In genomic region chr17:8185580-8186445, GRCh38 we compare ENCODE assay signal across 8 cellular contexts. TPM values are rescaled to one million over a fixed set of nuclear protein-coding genes. Genes with fewer than 3 reads are reported as not detected.
DNase-seq lines count a peak whose midpoint lies in the region; ATAC-seq, FAIRE-seq and TF ChIP-seq lines count a peak whose summit lies in the region.

No MANE protein-coding gene starts in this region.

- H3K4me3 ChIP-seq in fibroblast of the aortic adventitia (ENCODE audit: low read depth, low read length): peak overlapping the region; percentile 94

- no peaks in the 10 kb centered on the region for H3K9me3 Mint-ChIP-seq in activated T-helper 1 cell treated with anti-CD3 and anti-CD28 coated beads, Interleukin-12 subunit alpha, Interleukin-12 subunit beta, Interleukin-2, Interleukin-4 antibody, amounts not matched to agents 30 ng/mL and 10 ng/mL and 1 ng/mL, durations not matched to agents 14 hours and 24 hours and 36 hours
- H3K9me3 Mint-ChIP-seq in natural killer cell treated with Interleukin-12 subunit alpha and Interleukin-12 subunit beta and Interleukin-15 and Interleukin-18, amount 100 ng/mL, for 72 hours: no peaks in the 10 kb centered on the region

- H3K27me3 Mint-ChIP-seq in activated T-helper 1 cell treated with anti-CD3 and anti-CD28 coated beads, Interleukin-12 subunit alpha, Interleukin-12 subunit beta, Interleukin-2, Interleukin-4 antibody, amounts not matched to agents 30 ng/mL and 10 ng/mL and 1 ng/mL, durations not matched to agents 14 hours and 24 hours and 36 hours (ENCODE audit: insufficient read depth): peaks cover 5% of the 10 kb centered on the region
- H3K27me3 Mint-ChIP-seq in natural killer cell treated with Interleukin-12 subunit alpha and Interleukin-12 subunit beta and Interleukin-15 and Interleukin-18, amount 100 ng/mL, for 72 hours: no peaks in the 10 kb centered on the region

- DNase-seq in DMS79 (lab: John Stamatoyannopoulos, UW) (peak; percentile 42), RCC 7860 (ENCODE audit: low spot score) (peak; percentile 72), fibroblast of the aortic adventitia (ENCODE audit: low read depth) (peak; percentile 70)
- peak; percentile 82 for DNase-seq in activated T-helper 1 cell treated with anti-CD3 and anti-CD28 coated beads, Interleukin-12 subunit alpha, Interleukin-12 subunit beta, Interleukin-2, Interleukin-4 antibody, amounts not matched to agents 30 ng/mL and 10 ng/mL and 1 ng/mL, durations not matched to agents 14 hours and 24 hours and 36 hours (ENCODE audit: low spot score)
- peak; percentile 90 for DNase-seq in natural killer cell treated with Interleukin-12 subunit alpha and Interleukin-12 subunit beta and Interleukin-15 and Interleukin-18, amount 100 ng/mL, for 72 hours (ENCODE audit: low spot score)
- peak; percentile 76 to 94 (median 80) for DNase-seq in stimulated activated naive CD4-positive, alpha-beta T cell (lab: John Stamatoyannopoulos, UW)

- intact Hi-C loops in activated T-helper 1 cell treated with anti-CD3 and anti-CD28 coated beads, Interleukin-12 subunit alpha, Interleukin-12 subunit beta, Interleukin-2, Interleukin-4 antibody, amounts not matched to agents 30 ng/mL and 10 ng/mL and 1 ng/mL, durations not matched to agents 14 hours and 24 hours and 36 hours (cut with micrococcal nuclease): loop anchor here (1.0 to 2.0 kb wide), 3 partner anchors 13 to 60 kb away; no protein-coding TSS in a partner anchor

- H3K36me3 Mint-ChIP-seq in activated T-helper 1 cell treated with anti-CD3 and anti-CD28 coated beads, Interleukin-12 subunit alpha, Interleukin-12 subunit beta, Interleukin-2, Interleukin-4 antibody, amounts not matched to agents 30 ng/mL and 10 ng/mL and 1 ng/mL, durations not matched to agents 14 hours and 24 hours and 36 hours (ENCODE audit: low read depth): no peaks in the 10 kb centered on the region
- no peaks in the 10 kb centered on the region for H3K36me3 Mint-ChIP-seq in natural killer cell treated with Interleukin-12 subunit alpha and Interleukin-12 subunit beta and Interleukin-15 and Interleukin-18, amount 100 ng/mL, for 72 hours

- no peak overlapping the region for H3K27ac Mint-ChIP-seq in activated T-helper 1 cell treated with anti-CD3 and anti-CD28 coated beads, Interleukin-12 subunit alpha, Interleukin-12 subunit beta, Interleukin-2, Interleukin-4 antibody, amounts not matched to agents 30 ng/mL and 10 ng/mL and 1 ng/mL, durations not matched to agents 14 hours and 24 hours and 36 hours
- no peak overlapping the region for H3K27ac Mint-ChIP-seq in natural killer cell treated with Interleukin-12 subunit alpha and Interleukin-12 subunit beta and Interleukin-15 and Interleukin-18, amount 100 ng/mL, for 72 hours

- no peak for FAIRE-seq in RCC 7860 (lab: Jason Lieb, UNC)

- ATAC-seq in HG03571 (IDR thresholded peaks at IDR 0.05; ENCODE audit: unreplicated experiment): peak; percentile 25
- peak; percentile 29 to 46 for ATAC-seq in natural killer cell treated with Interleukin-12 subunit alpha and Interleukin-12 subunit beta and Interleukin-15 and Interleukin-18, amount 100 ng/mL, for 72 hours
- no peak for ATAC-seq in GM21737 (IDR thresholded peaks at IDR 0.05; ENCODE audit: unreplicated experiment)

- peaks cover 24% of the 10 kb centered on the region for H3K4me1 Mint-ChIP-seq in activated T-helper 1 cell treated with anti-CD3 and anti-CD28 coated beads, Interleukin-12 subunit alpha, Interleukin-12 subunit beta, Interleukin-2, Interleukin-4 antibody, amounts not matched to agents 30 ng/mL and 10 ng/mL and 1 ng/mL, durations not matched to agents 14 hours and 24 hours and 36 hours (ENCODE audit: low read depth)
- peaks cover 11 to 20% of the 10 kb centered on the region in 2 donors for H3K4me1 Mint-ChIP-seq in natural killer cell treated with Interleukin-12 subunit alpha and Interleukin-12 subunit beta and Interleukin-15 and Interleukin-18, amount 100 ng/mL, for 72 hours (ENCODE audit: low read depth in 2 of 2)

- no peak for TF ChIP-seq CTCF in fibroblast of the aortic adventitia (IDR thresholded peaks at IDR 0.05; ENCODE audit: insufficient read depth, low read length)

- no peak overlapping the region for H3K4me3 Mint-ChIP-seq in activated T-helper 1 cell treated with anti-CD3 and anti-CD28 coated beads, Interleukin-12 subunit alpha, Interleukin-12 subunit beta, Interleukin-2, Interleukin-4 antibody, amounts not matched to agents 30 ng/mL and 10 ng/mL and 1 ng/mL, durations not matched to agents 14 hours and 24 hours and 36 hours
- no peak overlapping the region for H3K4me3 Mint-ChIP-seq in natural killer cell treated with Interleukin-12 subunit alpha and Interleukin-12 subunit beta and Interleukin-15 and Interleukin-18, amount 100 ng/mL, for 72 hours

RNA-seq across cellular contexts. Expression of gene BORCS6, which starts 4.2 kb away (rescaled TPM):
- 6.3 and 6.7 TPM in 2 replicates for total RNA-seq in activated T-helper 1 cell treated with anti-CD3 and anti-CD28 coated beads, Interleukin-12 subunit alpha, Interleukin-12 subunit beta, Interleukin-2, Interleukin-4 antibody, amounts not matched to agents 30 ng/mL and 10 ng/mL and 1 ng/mL, durations not matched to agents 14 hours and 24 hours and 36 hours
- 3.8 and 7.7 TPM in 2 replicates for total RNA-seq in fibroblast of the aortic adventitia (ENCODE audit: low replicate concordance)
- total RNA-seq in natural killer cell treated with Interleukin-12 subunit alpha and Interleukin-12 subunit beta and Interleukin-15 and Interleukin-18, amount 100 ng/mL, for 72 hours: 10 to 100 TPM; 10.4 to 11.6 TPM

RNA-seq across cellular contexts. Expression of gene TMEM107, which starts 9.6 kb away (rescaled TPM):
- total RNA-seq in activated T-helper 1 cell treated with anti-CD3 and anti-CD28 coated beads, Interleukin-12 subunit alpha, Interleukin-12 subunit beta, Interleukin-2, Interleukin-4 antibody, amounts not matched to agents 30 ng/mL and 10 ng/mL and 1 ng/mL, durations not matched to agents 14 hours and 24 hours and 36 hours: 19.3 and 20.8 TPM in 2 replicates
- 17.3 and 32.7 TPM in 2 replicates for total RNA-seq in fibroblast of the aortic adventitia (ENCODE audit: low replicate concordance)
- 10 to 100 TPM; 31.5 to 43.5 TPM for total RNA-seq in natural killer cell treated with Interleukin-12 subunit alpha and Interleukin-12 subunit beta and Interleukin-15 and Interleukin-18, amount 100 ng/mL, for 72 hours

RNA-seq across cellular contexts. Expression of gene VAMP2, which starts 23.1 kb away (rescaled TPM):
- total RNA-seq in activated T-helper 1 cell treated with anti-CD3 and anti-CD28 coated beads, Interleukin-12 subunit alpha, Interleukin-12 subunit beta, Interleukin-2, Interleukin-4 antibody, amounts not matched to agents 30 ng/mL and 10 ng/mL and 1 ng/mL, durations not matched to agents 14 hours and 24 hours and 36 hours: 54.7 and 55.9 TPM in 2 replicates
- total RNA-seq in fibroblast of the aortic adventitia (ENCODE audit: low replicate concordance): 5.2 and 6.0 TPM in 2 replicates
- 10 to 100 TPM; 54.6 to 73.0 TPM for total RNA-seq in natural killer cell treated with Interleukin-12 subunit alpha and Interleukin-12 subunit beta and Interleukin-15 and Interleukin-18, amount 100 ng/mL, for 72 hours

RNA-seq across cellular contexts. Expression of gene AURKB, which starts 24.6 kb away (rescaled TPM):
- total RNA-seq in activated T-helper 1 cell treated with anti-CD3 and anti-CD28 coated beads, Interleukin-12 subunit alpha, Interleukin-12 subunit beta, Interleukin-2, Interleukin-4 antibody, amounts not matched to agents 30 ng/mL and 10 ng/mL and 1 ng/mL, durations not matched to agents 14 hours and 24 hours and 36 hours: 82.2 and 88.7 TPM in 2 replicates
- total RNA-seq in fibroblast of the aortic adventitia (ENCODE audit: low replicate concordance): 5.7 and 31.8 TPM in 2 replicates
- total RNA-seq in natural killer cell treated with Interleukin-12 subunit alpha and Interleukin-12 subunit beta and Interleukin-15 and Interleukin-18, amount 100 ng/mL, for 72 hours: 100 to 1,000 TPM in 1 of 2 donors, 10 to 100 TPM in 1; 90.2 to 199 TPM

RNA-seq across cellular contexts. Expression of gene PER1, which starts 33.6 kb away (rescaled TPM):
- total RNA-seq in activated T-helper 1 cell treated with anti-CD3 and anti-CD28 coated beads, Interleukin-12 subunit alpha, Interleukin-12 subunit beta, Interleukin-2, Interleukin-4 antibody, amounts not matched to agents 30 ng/mL and 10 ng/mL and 1 ng/mL, durations not matched to agents 14 hours and 24 hours and 36 hours: 36.9 and 37.4 TPM in 2 replicates
- 1.6 and 12.7 TPM in 2 replicates for total RNA-seq in fibroblast of the aortic adventitia (ENCODE audit: low replicate concordance)
- total RNA-seq in natural killer cell treated with Interleukin-12 subunit alpha and Interleukin-12 subunit beta and Interleukin-15 and Interleukin-18, amount 100 ng/mL, for 72 hours: 10 to 100 TPM; 16.9 to 42.7 TPM
